ENCODE assay signal across 26 cellular contexts in the genomic region with DNA sequence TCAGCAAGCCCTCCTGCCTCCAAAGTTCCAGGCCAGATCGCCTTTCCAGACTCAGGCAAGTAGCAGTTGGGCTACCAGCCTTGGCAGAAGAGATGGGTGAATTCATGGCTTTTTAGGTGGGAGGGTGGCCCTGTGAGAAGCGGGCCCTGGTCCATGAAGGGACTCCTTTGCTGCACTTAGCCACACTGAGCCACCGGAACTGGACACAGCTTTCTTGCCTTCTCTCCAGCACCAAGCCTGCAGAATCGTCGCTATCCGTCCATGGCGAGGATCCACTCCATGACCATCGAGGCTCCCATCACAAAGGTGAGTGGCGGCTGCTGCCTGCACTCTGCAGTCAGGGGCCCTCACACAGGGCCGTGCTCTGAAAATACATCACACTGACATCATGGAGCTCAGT.
"Had no signal": no experiment of that assay in that cellular context is flagged by ENCODE, and none has a peak within 500 bp of the region (broad histone marks: within the 10 kb centered on the region; RNA-seq: fewer than 3 reads in every experiment).

No MANE protein-coding gene starts in this region.

- DNase-seq: stimulated activated CD4-positive, alpha-beta T cell treated with anti-CD3 and anti-CD28 coated beads, Interleukin-2, amount 100 ng/mL, for 48 hours; stimulated activated CD4-positive, alpha-beta T cell treated with anti-CD3 and anti-CD28 coated beads, Interleukin-4, amount 100 ng/mL, for 1 hour; stimulated activated CD4-positive, alpha-beta T cell treated with anti-CD3 and anti-CD28 coated beads, Interleukin-4, amount 100 ng/mL, for 24 hours; stimulated activated CD4-positive, alpha-beta T cell treated with anti-CD3 and anti-CD28 coated beads, Interleukin-4, amount 100 ng/mL, for 4 hours; stimulated activated CD8-positive, alpha-beta memory T cell treated with anti-CD3 and anti-CD28 coated beads, Interleukin-4, amount 100 ng/mL, for 48 hours; stimulated activated naive B cell treated with anti-CD40 and anti-IgM and Interleukin-4, amounts not matched to agents 10 μg/mL and 1 μg/mL and 100 μg/mL, for 72 hours; stimulated activated naive CD4-positive, alpha-beta T cell; stimulated activated naive CD4-positive, alpha-beta T cell treated with Interleukin-2 at 50 U/mL for 16 hours; stimulated activated naive CD8-positive, alpha-beta T cell treated with anti-CD3 and anti-CD28 coated beads, Interleukin-15, amount 100 ng/mL, for 72 hours; stimulated activated naive CD8-positive, alpha-beta T cell treated with anti-CD3 and anti-CD28 coated beads, Interleukin-15, Interleukin-2, amounts not matched to agents 100 U/mL and 50 U/mL, for 24 hours; stomach; substantia nigra; testis; thyroid gland; transverse colon; trophoblast cell; upper lobe of left lung; upper lobe of right lung; uterus had no signal

- H3K36me3 ChIP-seq: suprapubic skin, thoracic aorta, tibial nerve, transverse colon, upper lobe of right lung, uterus, vagina had no signal

- H3K27ac ChIP-seq: stomach, suprapubic skin, testis, thoracic aorta, tibial nerve, transverse colon, upper lobe of left lung, upper lobe of right lung, uterus, vagina had no signal

- ATAC-seq: stimulated activated effector memory CD8-positive, alpha-beta T cell treated with anti-CD3 and anti-CD28 coated beads, Interleukin-12 subunit alpha, Interleukin-12 subunit beta, amount 100 ng/mL, for 72 hours; stimulated activated memory B cell treated with anti-CD40 and anti-IgM and Interleukin-4, amounts not matched to agents 10 μg/mL and 1 μg/mL and 100 μg/mL, for 72 hours; stimulated activated naive B cell treated with anti-CD40 and anti-IgM and Interleukin-4, amounts not matched to agents 10 μg/mL and 1 μg/mL and 100 μg/mL, for 72 hours; stimulated activated naive CD8-positive, alpha-beta T cell treated with anti-CD3 and anti-CD28 coated beads, Interleukin-15, amount 100 ng/mL, for 72 hours; stimulated activated naive CD8-positive, alpha-beta T cell treated with anti-CD3 and anti-CD28 coated beads, Interleukin-15, Interleukin-2, amounts not matched to agents 100 U/mL and 50 U/mL, for 24 hours; upper lobe of right lung had no signal

- H3K9me3 ChIP-seq: stomach, suprapubic skin, testis, thoracic aorta, thyroid gland, tibial nerve, transverse colon, upper lobe of left lung, upper lobe of right lung, uterus, vagina had no signal

- FAIRE-seq: urothelium cell line had no signal

- H3K27me3 ChIP-seq: stomach, suprapubic skin, testis, thyroid gland, tibial nerve, transverse colon, upper lobe of left lung, upper lobe of right lung, uterus, vagina had no signal

- H3K4me1 ChIP-seq: suprapubic skin, testis, thyroid gland, tibial nerve, transverse colon, upper lobe of left lung, upper lobe of right lung, uterus, vagina had no signal

- H3K4me3 ChIP-seq: stomach, suprapubic skin, testis, thoracic aorta, thyroid gland, tibial nerve, transverse colon, upper lobe of left lung, upper lobe of right lung, uterus, vagina had no signal
